Comparison of ENCODE assay signal across 7 cellular contexts in genomic region chrX:47217121-47217851, GRCh38. TPM values are rescaled to one million over a fixed set of nuclear protein-coding genes. Genes with fewer than 3 reads are reported as not detected.
DNase-seq lines count a peak whose midpoint lies in the region; ATAC-seq, FAIRE-seq and TF ChIP-seq lines count a peak whose summit lies in the region.

No MANE protein-coding gene starts in this region.

- TF ChIP-seq POLR2A in GM12891 (IDR thresholded peaks at IDR 0.05; ENCODE audit: low read depth, low read length) (no peak), gastrocnemius medialis (IDR thresholded peaks at IDR 0.05) (no peak)

- DNase-seq in GM12891 (ENCODE audit: insufficient read length, low spot score): no peak
- DNase-seq in NCI-H82 (lab: John Stamatoyannopoulos, UW): peak; percentile 85
- peak; percentile 82 for DNase-seq in amniotic epithelial cell (ENCODE audit: low read depth)
- peak in 2 of 3 donors; percentile 58 to 68 for DNase-seq in right cardiac atrium
- DNase-seq in gastrocnemius medialis: no peak

- H3K4me1 ChIP-seq in right cardiac atrium (ENCODE audit: control insufficient read depth, insufficient read depth, low read length): peaks cover 7% of the 10 kb centered on the region
- H3K4me1 ChIP-seq in gastrocnemius medialis: peaks cover 13 to 20% of the 10 kb centered on the region in 2 donors

- H3K27ac ChIP-seq in right cardiac atrium (ENCODE audit: low read length) (peak overlapping the region; percentile 98), gastrocnemius medialis (peak overlapping the region; percentile 89 to 98 (median 92))

- no peak for TF ChIP-seq CTCF in gastrocnemius medialis (IDR thresholded peaks at IDR 0.05 in 4 of 5, conservative IDR thresholded peaks at IDR 0.05 in 1 of 5)

- no peak for FAIRE-seq in GM12891 (lab: Jason Lieb, UNC)

- 2% methylated on average over 22 of the region's 22 CpGs for WGBS in right cardiac atrium

- no peaks in the 10 kb centered on the region for H3K27me3 ChIP-seq in right cardiac atrium (ENCODE audit: control insufficient read depth, insufficient read depth)
- H3K27me3 ChIP-seq in gastrocnemius medialis: no peaks in the 10 kb centered on the region

- in situ Hi-C loops in gastrocnemius medialis (cut with MboI; ENCODE audit: low sequenced_read_pairs in 4 of 4): loop anchor here in 2 of 4 donors (25.0 kb wide), 2 partner anchors 295 to 320 kb away; no protein-coding TSS in a partner anchor

- no peaks in the 10 kb centered on the region for H3K9me3 ChIP-seq in right cardiac atrium (ENCODE audit: control insufficient read depth, low read length)
- no peaks in the 10 kb centered on the region for H3K9me3 ChIP-seq in gastrocnemius medialis

- intact Hi-C loops in right cardiac atrium (cut with DNase I): no loop called here
- intact Hi-C loops in gastrocnemius medialis (cut with DNase I; ENCODE audit: low total_unique reads): loop anchor here (5.0 kb wide), 3 partner anchors 340 to 1950 kb away; no protein-coding TSS in a partner anchor

- H3K4me3 ChIP-seq in right cardiac atrium (ENCODE audit: low read length) (peak overlapping the region; percentile 30), gastrocnemius medialis (peak overlapping the region; percentile 25 to 75 (median 53))

- peaks cover 5 to 44% of the 10 kb centered on the region in 2 donors for H3K36me3 ChIP-seq in gastrocnemius medialis

- ATAC-seq in right cardiac atrium (peak; percentile 14 to 34), gastrocnemius medialis (peak in 1 of 2 donors; percentile 9), GM21737 (IDR thresholded peaks at IDR 0.05; ENCODE audit: unreplicated experiment) (no peak), GM21360 (IDR thresholded peaks at IDR 0.05; ENCODE audit: unreplicated experiment) (no peak)

TF ChIP-seq in GM12891, 5 proteins besides CTCF, POLR2A, EP300 and RAD21:
- TF ChIP-seq SPI1 (IDR thresholded peaks at IDR 0.05; ENCODE audit: low read depth, low read length) (no peak), PAX5 (IDR thresholded peaks at IDR 0.05; ENCODE audit: insufficient read depth, low read length, severe bottlenecking) (no peak), POLR2AphosphoS5 (IDR thresholded peaks at IDR 0.05; ENCODE audit: low read depth, low read length) (no peak), POU2F2 (IDR thresholded peaks at IDR 0.05; ENCODE audit: low read depth, low read length) (peak; percentile 64; the same call in 1 of the 2 replicates), TAF1 (IDR thresholded peaks at IDR 0.05; ENCODE audit: low read depth, low read length) (no peak)

RNA-seq across cellular contexts. Expression of gene CDK16, which starts 1.2 kb away (rescaled TPM):
- polyA plus RNA-seq in GM12891 (2012; ENCODE audit: low read depth, missing spikeins): 30.9 TPM
- total RNA-seq in right cardiac atrium (100 to 1,000 TPM; 108 to 164 (median 120) TPM), gastrocnemius medialis (100 to 1,000 TPM; 124 to 208 (median 178) TPM)
- 104 TPM for polyA plus RNA-seq in right cardiac atrium

RNA-seq across cellular contexts. Expression of gene USP11, which starts 15.5 kb away (rescaled TPM):
- polyA plus RNA-seq in GM12891 (2012; ENCODE audit: low read depth, missing spikeins): 30.1 TPM
- total RNA-seq in right cardiac atrium (10 to 100 TPM; 59.6 to 70.4 (median 60.9) TPM), gastrocnemius medialis (10 to 100 TPM; 17.0 to 35.3 (median 25.0) TPM)
- polyA plus RNA-seq in right cardiac atrium: 28.3 TPM

RNA-seq across cellular contexts. Expression of gene UBA1, which starts 23.7 kb away (rescaled TPM):
- 126 TPM for polyA plus RNA-seq in GM12891 (2012; ENCODE audit: low read depth, missing spikeins)
- total RNA-seq in right cardiac atrium (100 to 1,000 TPM; 109 to 130 (median 114) TPM), gastrocnemius medialis (100 to 1,000 TPM; 113 to 181 (median 162) TPM)
- 79.5 TPM for polyA plus RNA-seq in right cardiac atrium

Comparison
In these comparisons a context has a peak if more than half of its experiments do, and no peak if none do; other contexts are left out.
1. DNase-seq: peak in NCI-H82 (single experiment), amniotic epithelial cell (single experiment) and right cardiac atrium (2 of 3); none in GM12891 (single experiment) and gastrocnemius medialis (0 of 2).
2. ATAC-seq: peak in right cardiac atrium (2 of 2); none in GM21737 (single experiment) and GM21360 (single experiment).